ENCODE assay signal across 16 cellular contexts in genomic region chr9:98559568-98559967, GRCh38.
DNase-seq lines count a peak whose midpoint lies in the region; ATAC-seq and TF ChIP-seq lines count a peak whose summit lies in the region.
"Had no signal": no experiment of that assay in that cellular context is flagged by ENCODE, and none has a peak within 500 bp of the region (broad histone marks: within the 10 kb centered on the region; RNA-seq: fewer than 3 reads in every experiment).

No MANE protein-coding gene starts in this region.

- TF ChIP-seq POLR2A in right lobe of liver (IDR thresholded peaks at IDR 0.05), result no peak

- no peaks in the 10 kb centered on the region for H3K36me3 ChIP-seq in right lobe of liver

- no peak overlapping the region for H3K27ac ChIP-seq in right cardiac atrium (ENCODE audit: low read length)
- no peak overlapping the region for H3K27ac ChIP-seq in right lobe of liver

- ATAC-seq in left ventricle myocardium superior (peak; percentile 61), right cardiac atrium (no peak), right lobe of liver (peak; percentile 60 to 78 (median 70))
- no peak for ATAC-seq in activated naive CD8-positive, alpha-beta T cell treated with anti-CD3 and anti-CD28 coated beads, Interleukin-2, amount 50 U/mL, for 24 hours

- TF ChIP-seq CTCF in right lobe of liver (IDR thresholded peaks at IDR 0.05), result no peak

- H3K4me1 ChIP-seq in right cardiac atrium (ENCODE audit: control insufficient read depth, insufficient read depth, low read length) (no peaks in the 10 kb centered on the region), right lobe of liver (peaks cover 0 to 9% (median 0%) of the 10 kb centered on the region in 4 donors)

- no peaks in the 10 kb centered on the region for H3K4me1 Mint-ChIP-seq in activated naive CD8-positive, alpha-beta T cell treated with anti-CD3 and anti-CD28 coated beads, Interleukin-2, amount 50 U/mL, for 24 hours
- H3K4me1 Mint-ChIP-seq: CD4-positive, alpha-beta memory T cell had no signal

- peaks cover 2% of the 10 kb centered on the region for H3K27me3 Mint-ChIP-seq in activated naive CD8-positive, alpha-beta T cell treated with anti-CD3 and anti-CD28 coated beads, Interleukin-2, amount 50 U/mL, for 24 hours

- no peaks in the 10 kb centered on the region for H3K9me3 Mint-ChIP-seq in activated naive CD8-positive, alpha-beta T cell treated with anti-CD3 and anti-CD28 coated beads, Interleukin-2, amount 50 U/mL, for 24 hours
- H3K9me3 Mint-ChIP-seq: CD4-positive, alpha-beta memory T cell had no signal

- H3K27ac Mint-ChIP-seq in activated naive CD8-positive, alpha-beta T cell treated with anti-CD3 and anti-CD28 coated beads, Interleukin-2, amount 50 U/mL, for 24 hours, result no peak overlapping the region
- H3K27ac Mint-ChIP-seq: CD4-positive, alpha-beta memory T cell had no signal

- DNase-seq in left ventricle myocardium superior (no peak), right cardiac atrium (no peak), astrocyte of the hippocampus (ENCODE audit: low read depth, low spot score) (peak; percentile 38), cerebellar nuclear complex (lab: John Stamatoyannopoulos, UW) (peak; percentile 10 to 24), right lobe of liver (no peak), germinal center (ENCODE audit: low spot score) (no peak), SKM-1 treated with dmso at 0.1 percent for 144 hours (lab: John Stamatoyannopoulos, UW; ENCODE audit: unreplicated experiment) (no peak)
- no peak for DNase-seq in activated naive CD8-positive, alpha-beta T cell treated with anti-CD3 and anti-CD28 coated beads, Interleukin-2, amount 50 U/mL, for 24 hours
- DNase-seq: Calu3; CD4-positive, alpha-beta memory T cell; COR-L47; DMS53; DMS79 treated with DMSO at 0.1 percent for 48 hours; GM23248; H7; HCEC 1CT had no signal

- intact Hi-C loops in left ventricle myocardium superior (cut with micrococcal nuclease), result no loop called here
- intact Hi-C loops in right cardiac atrium (cut with DNase I), result no loop called here
- intact Hi-C loops in right lobe of liver (cut with DNase I), result no loop called here

- no peaks in the 10 kb centered on the region for H3K27me3 ChIP-seq in right cardiac atrium (ENCODE audit: control insufficient read depth, insufficient read depth)
- no peaks in the 10 kb centered on the region for H3K27me3 ChIP-seq in right lobe of liver

- H3K9me3 ChIP-seq in right cardiac atrium (ENCODE audit: control insufficient read depth, low read length), result no peaks in the 10 kb centered on the region
- H3K9me3 ChIP-seq in right lobe of liver, result no peaks in the 10 kb centered on the region

- H3K36me3 Mint-ChIP-seq in activated naive CD8-positive, alpha-beta T cell treated with anti-CD3 and anti-CD28 coated beads, Interleukin-2, amount 50 U/mL, for 24 hours (ENCODE audit: low read depth), result no peaks in the 10 kb centered on the region
- H3K36me3 Mint-ChIP-seq: CD4-positive, alpha-beta memory T cell had no signal

- H3K4me3 ChIP-seq in right cardiac atrium (ENCODE audit: low read length) (no peak overlapping the region), right lobe of liver (no peak overlapping the region)
- H3K4me3 ChIP-seq: GM23248 had no signal

- no peak overlapping the region for H3K4me3 Mint-ChIP-seq in activated naive CD8-positive, alpha-beta T cell treated with anti-CD3 and anti-CD28 coated beads, Interleukin-2, amount 50 U/mL, for 24 hours
- H3K4me3 Mint-ChIP-seq: CD4-positive, alpha-beta memory T cell had no signal

Comparison
In these comparisons a context has a peak if more than half of its experiments do, and no peak if none do; other contexts are left out.
1. ATAC-seq: peak in left ventricle myocardium superior (single experiment) and right lobe of liver (4 of 4); none in right cardiac atrium (0 of 2) and activated naive CD8-positive, alpha-beta T cell treated with anti-CD3 and anti-CD28 coated beads, Interleukin-2, amount 50 U/mL, for 24 hours (single experiment).
2. DNase-seq: peak in astrocyte of the hippocampus (single experiment) and cerebellar nuclear complex (2 of 2); none in left ventricle myocardium superior (single experiment), right cardiac atrium (0 of 3), right lobe of liver (0 of 3), germinal center (single experiment), SKM-1 treated with dmso at 0.1 percent for 144 hours (single experiment) and activated naive CD8-positive, alpha-beta T cell treated with anti-CD3 and anti-CD28 coated beads, Interleukin-2, amount 50 U/mL, for 24 hours (single experiment).